20 cellular contexts compared by ENCODE assay signal in the genomic region with DNA sequence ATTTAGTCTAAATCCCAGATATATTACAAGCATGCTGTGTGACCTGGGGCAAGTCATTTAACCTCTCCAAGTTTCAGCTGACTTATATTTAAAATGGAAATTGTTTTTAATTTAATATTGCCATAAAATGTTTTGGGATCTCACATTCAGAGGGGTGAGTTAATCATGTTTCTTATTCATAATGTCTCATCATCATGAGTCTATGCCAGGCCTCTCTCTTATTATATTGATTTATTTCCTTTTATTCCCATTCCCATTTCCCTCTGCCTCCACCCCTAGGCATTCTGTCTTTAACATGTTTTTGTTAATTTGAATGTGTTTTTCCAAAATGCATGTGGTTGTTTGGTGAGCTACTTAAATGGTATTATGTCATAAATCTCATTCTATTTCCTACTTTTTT. TPM values are rescaled to one million over a fixed set of nuclear protein-coding genes. Genes with fewer than 3 reads are reported as not detected.
"Had no signal": no experiment of that assay in that cellular context is flagged by ENCODE, and none has a peak within 500 bp of the region (broad histone marks: within the 10 kb centered on the region; RNA-seq: fewer than 3 reads in every experiment).

No MANE protein-coding gene starts in this region.

- H3K9me3 Mint-ChIP-seq: type B pancreatic cell had no signal

- H3K79me2 ChIP-seq: hepatocyte had no signal

- DNase-seq: cortex of kidney; effector memory CD4-positive, alpha-beta T cell; foreskin melanocyte; head of caudate nucleus; mammary epithelial cell; mucosa of descending colon; naive thymus-derived CD8-positive, alpha-beta T cell; posterior cingulate gyrus; small intestine; stimulated activated CD4-positive, alpha-beta T cell treated with anti-CD3 and anti-CD28 coated beads, Interleukin-12 subunit alpha, Interleukin-12 subunit beta, amount 100 ng/mL, for 4 hours; stimulated activated naive CD4-positive, alpha-beta T cell treated with Interleukin-2 at 50 U/mL for 16 hours; thyroid gland had no signal

- H3K9me3 ChIP-seq: esophagus muscularis mucosa, mucosa of descending colon, neutrophil, suprapubic skin, thyroid gland had no signal

- H3K27ac Mint-ChIP-seq: naive thymus-derived CD8-positive, alpha-beta T cell; type B pancreatic cell had no signal

- H3K27ac ChIP-seq: epithelial cell of prostate, esophagus muscularis mucosa, hepatocyte, neutrophil, suprapubic skin, thyroid gland had no signal

- H2AFZ ChIP-seq: hepatocyte had no signal

- H3K36me3 ChIP-seq: esophagus muscularis mucosa, neutrophil, suprapubic skin, thyroid gland had no signal

- H3K36me3 Mint-ChIP-seq: type B pancreatic cell had no signal

- H3K4me3 ChIP-seq: esophagus muscularis mucosa, hepatocyte, mucosa of descending colon, suprapubic skin, thyroid gland had no signal

- H3K4me2 ChIP-seq: hepatocyte had no signal

- H3K4me3 Mint-ChIP-seq: naive thymus-derived CD8-positive, alpha-beta T cell; type B pancreatic cell had no signal

- ATAC-seq: left lobe of liver; mucosa of descending colon; naive thymus-derived CD8-positive, alpha-beta T cell; sciatic nerve had no signal

RNA-seq across cellular contexts. Expression of a gene that starts 53.7 kb away (rescaled TPM):
- total RNA-seq: naive thymus-derived CD8-positive, alpha-beta T cell had no signal
- polyA plus RNA-seq: naive thymus-derived CD8-positive, alpha-beta T cell had no signal
